Comparison of ENCODE assay signal across 8 cellular contexts in the genomic region with DNA sequence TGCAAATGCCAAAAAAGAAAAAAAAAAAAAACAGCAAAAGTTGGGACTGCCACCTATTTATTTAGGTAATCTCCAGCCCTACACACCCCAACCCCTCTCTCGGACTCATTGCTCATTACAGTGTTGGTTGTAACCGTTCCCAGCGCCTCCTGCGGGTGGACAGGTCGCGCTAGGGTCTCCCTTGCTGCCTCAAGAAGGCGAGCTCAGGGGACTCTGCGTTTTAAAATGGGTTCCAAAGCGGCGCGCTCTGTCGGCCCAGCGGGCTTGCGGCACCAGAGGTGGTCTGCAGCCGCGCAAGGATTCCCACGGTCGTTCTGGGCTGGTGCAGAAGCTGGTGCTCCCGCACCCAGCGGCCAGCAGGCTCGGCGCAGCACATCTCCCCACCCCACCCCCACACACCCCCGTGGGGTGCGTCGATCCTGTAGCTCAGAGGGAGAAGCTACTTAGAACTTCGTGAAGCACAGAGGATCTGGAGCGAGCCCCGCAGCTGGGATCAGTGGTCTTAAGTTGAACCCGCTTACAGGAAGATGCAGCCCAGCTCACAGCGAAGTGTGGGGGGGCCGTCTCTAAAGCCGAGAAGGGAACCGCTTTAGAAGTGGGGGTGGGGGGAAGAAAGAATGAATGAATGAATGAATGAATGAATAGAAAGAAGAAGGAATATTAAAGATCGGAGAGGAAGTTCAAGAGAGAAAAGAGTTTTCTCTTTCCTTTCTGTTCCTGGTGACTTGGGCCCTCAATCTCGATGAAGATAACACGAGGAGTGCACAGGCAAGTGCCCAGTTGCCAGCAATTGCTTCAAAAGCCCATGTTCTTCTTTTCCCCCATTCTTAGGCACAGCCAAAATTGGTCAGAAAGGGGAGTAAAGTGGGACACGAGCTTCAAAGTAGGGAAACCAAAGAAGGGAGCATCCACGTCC. TPM values are rescaled to one million over a fixed set of nuclear protein-coding genes. Genes with fewer than 3 reads are reported as not detected.
DNase-seq lines count a peak whose midpoint lies in the region; ATAC-seq and TF ChIP-seq lines count a peak whose summit lies in the region.

No MANE protein-coding gene starts in this region.

- no peak overlapping the region for H3K27ac Mint-ChIP-seq in activated CD8-positive, alpha-beta T cell treated with anti-CD3 and anti-CD28 coated beads for 36 hours

- CTCF ChIA-PET in AG04449 (lab: Yijun Ruan, JAX), result interaction anchor here (0.9 to 4.0 kb wide), 12 partner anchors 8 to 1431 kb away, joined by 3 to 47 read pairs (median 6); no protein-coding TSS in a partner anchor
- CTCF ChIA-PET in activated CD8-positive, alpha-beta T cell treated with anti-CD3 and anti-CD28 coated beads for 36 hours (lab: Charles Lee), result interaction anchor here (1.1 to 2.9 kb wide), 3 partner anchors 10 to 22 kb away, joined by 3 to 23 read pairs (median 3); no protein-coding TSS in a partner anchor

- peak overlapping the region; percentile 62 for H3K4me3 ChIP-seq in AG04449 (ENCODE audit: low read depth, low read length)
- peak overlapping the region; percentile 91 for H3K4me3 ChIP-seq in GM08714 (ENCODE audit: low read length)

- DNase-seq in AG04449 (ENCODE audit: low read depth, low spot score) (no peak), islet precursor cell (peak; percentile 89), superior temporal gyrus (ENCODE audit: extremely low spot score) (no peak), SKM-1 treated with dmso at 0.1 percent for 144 hours (lab: John Stamatoyannopoulos, UW; ENCODE audit: unreplicated experiment) (no peak)
- no peak for DNase-seq in activated CD8-positive, alpha-beta T cell treated with anti-CD3 and anti-CD28 coated beads for 36 hours
- no peak for DNase-seq in central memory CD4-positive, alpha-beta T cell

- TF ChIP-seq CTCF in AG04449 (IDR thresholded peaks at IDR 0.05; ENCODE audit: insufficient read depth, low read length, missing control alignments), result no peak
- no peak for TF ChIP-seq CTCF in activated CD8-positive, alpha-beta T cell treated with anti-CD3 and anti-CD28 coated beads for 36 hours (IDR thresholded peaks at IDR 0.05)

- H3K36me3 Mint-ChIP-seq in activated CD8-positive, alpha-beta T cell treated with anti-CD3 and anti-CD28 coated beads for 36 hours (ENCODE audit: low read depth), result peaks cover 23% of the 10 kb centered on the region

- peaks cover 39% of the 10 kb centered on the region for H3K4me1 Mint-ChIP-seq in activated CD8-positive, alpha-beta T cell treated with anti-CD3 and anti-CD28 coated beads for 36 hours (ENCODE audit: low read depth)

- peak overlapping the region; percentile 70 for H3K4me3 Mint-ChIP-seq in activated CD8-positive, alpha-beta T cell treated with anti-CD3 and anti-CD28 coated beads for 36 hours

- no peak for ATAC-seq in activated CD8-positive, alpha-beta T cell treated with anti-CD3 and anti-CD28 coated beads for 36 hours
- ATAC-seq in HG03457 (IDR thresholded peaks at IDR 0.05; ENCODE audit: unreplicated experiment), result no peak

- intact Hi-C loops in activated CD8-positive, alpha-beta T cell treated with anti-CD3 and anti-CD28 coated beads for 36 hours (cut with micrococcal nuclease), result loop anchor here (10.0 kb wide), 1 partner anchor 471 kb away; the partner anchor contains the start of genes GCM2 and SYCP2L

- peaks cover 11% of the 10 kb centered on the region for H3K9me3 Mint-ChIP-seq in activated CD8-positive, alpha-beta T cell treated with anti-CD3 and anti-CD28 coated beads for 36 hours

- POLR2A ChIA-PET in AG04449 (lab: Yijun Ruan, JAX), result interaction anchor here (1.6 to 2.3 kb wide), 2 partner anchors 10 to 766 kb away, joined by 3 to 7 read pairs; no protein-coding TSS in a partner anchor
- POLR2A ChIA-PET in activated CD8-positive, alpha-beta T cell treated with anti-CD3 and anti-CD28 coated beads for 36 hours (lab: Charles Lee), result interaction anchor here (1.4 to 1.8 kb wide), 2 partner anchors 11 to 30 kb away, joined by 5 read pairs; no protein-coding TSS in a partner anchor

- peaks cover 88% of the 10 kb centered on the region for H3K27me3 Mint-ChIP-seq in activated CD8-positive, alpha-beta T cell treated with anti-CD3 and anti-CD28 coated beads for 36 hours

RNA-seq across cellular contexts. Expression of gene TFAP2A, which starts 0.8 kb away (rescaled TPM):
- not detected for total RNA-seq in activated CD8-positive, alpha-beta T cell treated with anti-CD3 and anti-CD28 coated beads for 36 hours
